In the genomic region with DNA sequence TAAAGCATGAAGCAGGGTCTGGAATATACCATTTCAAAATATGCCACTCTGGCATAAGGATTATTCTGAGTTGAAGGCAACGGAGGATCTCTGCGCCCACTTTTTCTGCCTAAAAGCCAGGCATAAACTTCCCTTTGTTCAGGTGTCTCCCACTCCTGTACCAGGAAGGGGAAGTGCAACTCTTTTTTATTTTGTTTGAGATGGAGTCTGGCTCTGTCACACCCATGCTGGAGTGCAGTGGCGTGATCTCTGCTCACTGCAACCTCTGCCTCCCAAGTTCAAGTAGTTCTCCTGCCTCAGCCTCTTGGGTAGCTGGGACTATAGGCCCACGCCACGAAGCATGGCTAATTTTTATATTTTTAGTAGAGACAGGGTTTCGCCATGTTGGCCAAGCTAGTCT, we compare ENCODE assay signal across 24 cellular contexts. TPM values are rescaled to one million over a fixed set of nuclear protein-coding genes. Genes with fewer than 3 reads are reported as not detected.
DNase-seq lines count a peak whose midpoint lies in the region; ATAC-seq, FAIRE-seq and TF ChIP-seq lines count a peak whose summit lies in the region.
"Had no signal": no experiment of that assay in that cellular context is flagged by ENCODE, and none has a peak within 500 bp of the region (broad histone marks: within the 10 kb centered on the region; RNA-seq: fewer than 3 reads in every experiment).

No MANE protein-coding gene starts in this region.

- intact Hi-C loops in HepG2 (cut with micrococcal nuclease; ENCODE audit: unreplicated experiment) (no loop called here), right lobe of liver (cut with DNase I) (no loop called here), gastrocnemius medialis (cut with DNase I; ENCODE audit: low total_unique reads) (no loop called here)

- in situ Hi-C loops in HepG2 (cut with HindIII; ENCODE audit: extremely low pct_ligation_motif_present, low pct_unique_long_range_greater_than_20kb) = no loop called here
- in situ Hi-C loops in gastrocnemius medialis (cut with MboI; ENCODE audit: low sequenced_read_pairs in 4 of 4) = no loop called here

- no TSS peak for BruUV-seq in HepG2 (replicated peaks; lab: Mats Ljungman, UMichigan)

- no peak for FAIRE-seq in HepG2 (lab: Jason Lieb, UNC)
- FAIRE-seq: A204.1, GM12892, HTR-8/SVneo had no signal

- TF ChIP-seq POLR2A in HepG2 (IDR thresholded peaks at IDR 0.05; ENCODE audit: insufficient read depth in 1 of 2, low read depth in 2 of 2, low read length in 2 of 2) (no peak), right lobe of liver (IDR thresholded peaks at IDR 0.05) (no peak), gastrocnemius medialis (IDR thresholded peaks at IDR 0.05) (no peak)

- no peak overlapping the region for H3K4me3 Mint-ChIP-seq in glutamatergic neuron (ENCODE audit: unreplicated experiment)
- H3K4me3 Mint-ChIP-seq: CD8-positive, alpha-beta memory T cell; GM23338 had no signal

- H3K36me3 Mint-ChIP-seq in glutamatergic neuron (ENCODE audit: unreplicated experiment) = no peaks in the 10 kb centered on the region

- ATAC-seq in HepG2 (no peak), right lobe of liver (no peak), left lobe of liver (no peak), gastrocnemius medialis (no peak), GM21515 (IDR thresholded peaks at IDR 0.05; ENCODE audit: unreplicated experiment) (no peak), HG03108 (IDR thresholded peaks at IDR 0.05; ENCODE audit: unreplicated experiment) (no peak)
- ATAC-seq: GM23338 had no signal

- TF ChIP-seq CTCF in HepG2 (CRISPR knock-in tag; IDR thresholded peaks at IDR 0.05) (no peak), right lobe of liver (IDR thresholded peaks at IDR 0.05) (no peak), gastrocnemius medialis (IDR thresholded peaks at IDR 0.05 in 4 of 5, conservative IDR thresholded peaks at IDR 0.05 in 1 of 5) (no peak), glutamatergic neuron (IDR thresholded peaks at IDR 0.05; ENCODE audit: partially characterized antibody, unreplicated experiment) (no peak)

- H3K9me3 Mint-ChIP-seq in glutamatergic neuron (ENCODE audit: unreplicated experiment) = peaks cover 10% of the 10 kb centered on the region

- H3K9ac ChIP-seq in HepG2 (ENCODE audit: insufficient read depth, low read depth, low read length) = no peak overlapping the region

- H3K4me1 Mint-ChIP-seq in glutamatergic neuron (ENCODE audit: low read depth, unreplicated experiment) = peaks cover 52% of the 10 kb centered on the region

- H3K27ac Mint-ChIP-seq in glutamatergic neuron (ENCODE audit: unreplicated experiment) = no peak overlapping the region
- H3K27ac Mint-ChIP-seq: CD8-positive, alpha-beta memory T cell; GM23338 had no signal

- no peak overlapping the region for H3K4me3 ChIP-seq in HepG2 (replicated peaks in 1 of 3; ENCODE audit: insufficient read depth in 1 of 3, low read depth in 2 of 3, low read length in 3 of 3)
- H3K4me3 ChIP-seq in right lobe of liver = no peak overlapping the region
- H3K4me3 ChIP-seq in gastrocnemius medialis = no peak overlapping the region
- H3K4me3 ChIP-seq: GM23338, SK-N-MC had no signal

- peaks cover 7% of the 10 kb centered on the region for H3K27me3 Mint-ChIP-seq in glutamatergic neuron (ENCODE audit: unreplicated experiment)

- no peak overlapping the region for H3K4me2 ChIP-seq in HepG2 (ENCODE audit: low read depth, low read length)
- H3K4me2 ChIP-seq: GM23338 had no signal

- POLR2A ChIA-PET in HepG2 (lab: Yijun Ruan, JAX) = no interaction called here

- H3K27ac ChIP-seq in HepG2 (ENCODE audit: extremely low read length, insufficient read depth, low read length) (no peak overlapping the region), right lobe of liver (no peak overlapping the region), gastrocnemius medialis (peak overlapping the region; percentile 95 to 96 (median 96))
- H3K27ac ChIP-seq: C4-2B, SK-N-MC had no signal

- H3K4me1 ChIP-seq in HepG2 (ENCODE audit: insufficient read depth, low read length) (peaks cover 38% of the 10 kb centered on the region), right lobe of liver (peaks cover 0 to 17% (median 4%) of the 10 kb centered on the region in 4 donors), gastrocnemius medialis (peaks cover 80 to 81% of the 10 kb centered on the region in 2 donors)

- TF ChIP-seq EP300 in HepG2 (IDR thresholded peaks at IDR 0.05; ENCODE audit: low read depth in 2 of 2, low read length in 2 of 2) (no peak), HepG2 (CRISPR knock-in tag; IDR thresholded peaks at IDR 0.05; ENCODE audit: borderline replicate concordance) (no peak)

- DNase-seq in HepG2 (ENCODE audit: low spot score) (no peak), right lobe of liver (no peak), left lobe of liver (ENCODE audit: low spot score) (peak; percentile 7), gastrocnemius medialis (no peak), glutamatergic neuron (no peak)
- DNase-seq: Calu3; CD8-positive, alpha-beta memory T cell; DMS153; HCEC 1CT; IMR-90; NCI-H1694 treated with DMSO at 0.1 percent for 48 hours; NCI-H2081 treated with DMSO at 0.1 percent for 48 hours; NCI-H446; NCI-H526; OCI-M1; SHP77 had no signal

- H2AFZ ChIP-seq in HepG2 (ENCODE audit: low read length) = no peak overlapping the region
- H2AFZ ChIP-seq: GM23338 had no signal

- no peak for TF ChIP-seq RAD21 in HepG2 (CRISPR knock-in tag; IDR thresholded peaks at IDR 0.05)

- no peaks in the 10 kb centered on the region for H3K9me3 ChIP-seq in HepG2 (ENCODE audit: low read length)
- no peaks in the 10 kb centered on the region for H3K9me3 ChIP-seq in right lobe of liver
- no peaks in the 10 kb centered on the region for H3K9me3 ChIP-seq in gastrocnemius medialis

- no peaks in the 10 kb centered on the region for H3K36me3 ChIP-seq in HepG2 (replicated peaks in 1 of 2; ENCODE audit: control insufficient read depth in 1 of 2, insufficient read depth in 2 of 2, low read length in 2 of 2)
- no peaks in the 10 kb centered on the region for H3K36me3 ChIP-seq in right lobe of liver
- H3K36me3 ChIP-seq in gastrocnemius medialis = no peaks in the 10 kb centered on the region

- H3K79me2 ChIP-seq in HepG2 (ENCODE audit: insufficient read depth, low read length) = peaks cover 6% of the 10 kb centered on the region

- no peaks in the 10 kb centered on the region for H3K27me3 ChIP-seq in HepG2 (ENCODE audit: control insufficient read depth in 1 of 2, insufficient read depth in 2 of 2, low read length in 2 of 2)
- no peaks in the 10 kb centered on the region for H3K27me3 ChIP-seq in right lobe of liver
- no peaks in the 10 kb centered on the region for H3K27me3 ChIP-seq in gastrocnemius medialis

- WGBS in HepG2 (ENCODE audit: low lambda C conversion rate) = 100% methylated on average over 6 of the region's 6 CpGs
- WGBS in right lobe of liver (ENCODE audit: insufficient coverage, low coverage, low lambda C conversion rate, missing lambda C conversion rate) = 90% methylated on average over 3 of the region's 6 CpGs

- no peaks in the 10 kb centered on the region for H4K20me1 ChIP-seq in HepG2 (ENCODE audit: insufficient read depth, low read length)

- CTCF ChIA-PET in HepG2 (lab: Yijun Ruan, JAX; ENCODE audit: low intra/inter-chr PET ratio, low total read pairs) = no interaction called here

RNA-seq across cellular contexts. Expression of gene SVIL, which starts 18.2 kb away (rescaled TPM):
- total RNA-seq in HepG2 (2016; rRNA removed; fragmentation: Illumina TruSeq; extraction: Trizol) = 4.8 and 12.1 TPM in 2 replicates
- 0.97 and 1.0 TPM in 2 replicates for total RNA-seq in HepG2 (2016; cell fraction: cytosol; rRNA removed; fragmentation: Illumina TruSeq; extraction: Trizol; ENCODE audit: low read depth)
- 3.3 and 10.0 TPM in 2 replicates for total RNA-seq in HepG2 (2016; cell fraction: insoluble cytoplasmic fraction; rRNA removed; fragmentation: Illumina TruSeq; extraction: Trizol)
- 1.7 and 3.2 TPM in 2 replicates for total RNA-seq in HepG2 (2016; cell fraction: membrane; rRNA removed; fragmentation: Illumina TruSeq; extraction: Trizol)
- total RNA-seq in HepG2 (2016; cell fraction: nucleus; rRNA removed; fragmentation: Illumina TruSeq; extraction: Trizol) = 20.3 and 24.1 TPM in 2 replicates
- polyA plus RNA-seq in HepG2 (2011; rRNA removed) = 3.8 and 3.9 TPM in 2 replicates
- polyA plus RNA-seq in HepG2 (2011; cell fraction: cytosol; rRNA removed) = 2.1 and 2.3 TPM in 2 replicates
- polyA plus RNA-seq in HepG2 (2011; cell fraction: nucleus; rRNA removed) = 14.8 and 16.4 TPM in 2 replicates
- 4.0 and 4.8 TPM in 2 replicates for polyA plus RNA-seq in HepG2 (2012)
- polyA plus RNA-seq in HepG2 (2016; cell fraction: cytosol; fragmentation: Illumina TruSeq; extraction: Trizol; ENCODE audit: low read depth) = 0.19 and 0.84 TPM in 2 replicates
- polyA plus RNA-seq in HepG2 (2016; cell fraction: insoluble cytoplasmic fraction; fragmentation: Illumina TruSeq; extraction: Trizol; ENCODE audit: low read depth) = 2.5 and 3.2 TPM in 2 replicates
- polyA plus RNA-seq in HepG2 (2016; cell fraction: membrane; fragmentation: Illumina TruSeq; extraction: Trizol; ENCODE audit: low read depth) = 0.45 and 0.66 TPM in 2 replicates
- 13.7 TPM in 2 replicates for polyA plus RNA-seq in HepG2 (2016; cell fraction: nucleus; fragmentation: Illumina TruSeq; extraction: Trizol; ENCODE audit: insufficient read depth, low read depth)
- polyA minus RNA-seq in HepG2 (2011; rRNA and poly(A)+ RNA removed; ENCODE audit: low replicate concordance) = 7.7 and 11.4 TPM in 2 replicates
- polyA minus RNA-seq in HepG2 (2011; cell fraction: cytosol; rRNA and poly(A)+ RNA removed) = 4.8 and 7.2 TPM in 2 replicates
- polyA minus RNA-seq in HepG2 (2011; cell fraction: nucleus; rRNA and poly(A)+ RNA removed) = 30.3 and 30.4 TPM in 2 replicates
- 10 to 100 TPM; 12.3 to 15.1 (median 13.6) TPM for total RNA-seq in right lobe of liver
- total RNA-seq in left lobe of liver = 16.2 TPM
- total RNA-seq in gastrocnemius medialis = 1,000 to 10,000 TPM; 1,040 to 1,354 (median 1,121) TPM
- total RNA-seq in glutamatergic neuron (ENCODE audit: unreplicated experiment) = 117 TPM

Comparison
In these comparisons a context has a peak if more than half of its experiments do, and no peak if none do; other contexts are left out.
1. H3K27ac ChIP-seq: peak in gastrocnemius medialis (4 of 4); none in HepG2 (single experiment) and right lobe of liver (0 of 3).